In genomic region chr17:58331815-58332719, GRCh38 we compare ENCODE assay signal across 8 cellular contexts. TPM values are rescaled to one million over a fixed set of nuclear protein-coding genes. Genes with fewer than 3 reads are reported as not detected.
DNase-seq lines count a peak whose midpoint lies in the region; ATAC-seq lines count a peak whose summit lies in the region.

No MANE protein-coding gene starts in this region.

- intact Hi-C loops in dendritic cell treated with granulocyte-macrophage colony-stimulating factor and Interleukin-4, amounts not matched to agents 40 ng/mL and 50 ng/mL, for 4 days (cut with micrococcal nuclease): no loop called here
- intact Hi-C loops in posterior vena cava (cut with DNase I): no loop called here

- peak overlapping the region; percentile 100 for H3K4me2 ChIP-seq in BLaER1

- H3K9me3 Mint-ChIP-seq in dendritic cell treated with granulocyte-macrophage colony-stimulating factor and Interleukin-4, amounts not matched to agents 40 ng/mL and 50 ng/mL, for 4 days: no peaks in the 10 kb centered on the region

- no peaks in the 10 kb centered on the region for H3K27me3 ChIP-seq in BLaER1

- H3K36me3 Mint-ChIP-seq in dendritic cell treated with granulocyte-macrophage colony-stimulating factor and Interleukin-4, amounts not matched to agents 40 ng/mL and 50 ng/mL, for 4 days (ENCODE audit: low read depth): peaks cover 38% of the 10 kb centered on the region

- H3K36me3 ChIP-seq in BLaER1: peaks cover 25% of the 10 kb centered on the region

- H3K27ac ChIP-seq in BLaER1: peak overlapping the region; percentile 100

- H3K27ac Mint-ChIP-seq in dendritic cell treated with granulocyte-macrophage colony-stimulating factor and Interleukin-4, amounts not matched to agents 40 ng/mL and 50 ng/mL, for 4 days: peak overlapping the region; percentile 100

- peaks cover 3% of the 10 kb centered on the region for H3K27me3 Mint-ChIP-seq in dendritic cell treated with granulocyte-macrophage colony-stimulating factor and Interleukin-4, amounts not matched to agents 40 ng/mL and 50 ng/mL, for 4 days

- peak overlapping the region; percentile 98 for H3K4me3 Mint-ChIP-seq in dendritic cell treated with granulocyte-macrophage colony-stimulating factor and Interleukin-4, amounts not matched to agents 40 ng/mL and 50 ng/mL, for 4 days

- no peaks in the 10 kb centered on the region; the same call in 1 of the 2 replicates for H3K9me3 ChIP-seq in BLaER1

- peak; percentile 78 for DNase-seq in activated CD4-positive, CD25-positive, alpha-beta regulatory T cell treated with anti-CD3 and anti-CD28 coated beads, Interleukin-2, amount 50 U/mL, for 16 hours (ENCODE audit: low read depth, low spot score)
- peak; percentile 95 for DNase-seq in posterior vena cava (ENCODE audit: low spot score)
- peak; percentile 75 for DNase-seq in ureter (ENCODE audit: low spot score)
- no peak for DNase-seq in NCI-H2227 (lab: John Stamatoyannopoulos, UW; ENCODE audit: unreplicated experiment)

- H3K4me3 ChIP-seq in BLaER1: peak overlapping the region; percentile 96

- peaks cover 51% of the 10 kb centered on the region for H3K4me1 ChIP-seq in BLaER1

- H3K9ac ChIP-seq in BLaER1: peak overlapping the region; percentile 100

- H3K4me1 Mint-ChIP-seq in dendritic cell treated with granulocyte-macrophage colony-stimulating factor and Interleukin-4, amounts not matched to agents 40 ng/mL and 50 ng/mL, for 4 days (ENCODE audit: low read depth): peaks cover 78% of the 10 kb centered on the region

- H4K20me1 ChIP-seq in BLaER1: peaks cover 51% of the 10 kb centered on the region

- ATAC-seq in HG02970 (IDR thresholded peaks at IDR 0.05; ENCODE audit: low FRiP score, unreplicated experiment): peak; percentile 32
- no peak for ATAC-seq in HG02884 (IDR thresholded peaks at IDR 0.05; ENCODE audit: unreplicated experiment)

RNA-seq across cellular contexts. Expression of gene TSPOAP1, which starts 3.5 kb away (rescaled TPM):
- total RNA-seq in posterior vena cava: 1 to 10 TPM; 8.2 to 10.0 TPM
- total RNA-seq in ureter: 21.0 TPM

RNA-seq across cellular contexts. Expression of gene SUPT4H1, which starts 19.9 kb away (rescaled TPM):
- total RNA-seq in posterior vena cava: 10 to 100 TPM; 48.4 to 50.1 TPM
- total RNA-seq in ureter: 55.2 TPM

RNA-seq across cellular contexts. Expression of gene MPO, which starts 51.3 kb away (rescaled TPM):
- total RNA-seq in posterior vena cava (under 1 TPM; 0.74 to 0.86 TPM), ureter (0.23 TPM)
